Comparison of ENCODE assay signal across 1 cellular context in the genomic region with DNA sequence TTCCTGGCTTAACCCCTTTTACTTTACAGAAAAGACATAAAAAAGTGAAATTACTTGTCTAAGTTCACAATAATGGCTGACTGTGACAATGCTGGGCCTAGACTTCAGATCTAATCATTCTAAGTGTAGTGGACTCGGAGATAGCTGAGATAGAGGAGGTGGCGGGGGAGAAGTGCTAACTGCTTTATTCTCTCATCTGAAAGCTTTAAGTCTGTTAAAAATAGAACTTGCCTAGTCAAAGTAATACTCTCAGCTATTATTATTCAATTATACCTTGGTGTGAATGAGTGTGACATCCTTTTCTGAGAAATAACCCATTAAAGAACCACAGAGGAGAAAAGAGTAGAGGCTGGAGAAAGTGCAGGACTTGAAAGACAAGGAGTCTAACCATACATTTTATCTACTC.
TF ChIP-seq lines count a peak whose summit lies in the region.

No MANE protein-coding gene starts in this region.

TF ChIP-seq in GM12878, 131 proteins besides CTCF, POLR2A, EP300 and RAD21 (continued from another document):
- TF ChIP-seq, protein P1, sequence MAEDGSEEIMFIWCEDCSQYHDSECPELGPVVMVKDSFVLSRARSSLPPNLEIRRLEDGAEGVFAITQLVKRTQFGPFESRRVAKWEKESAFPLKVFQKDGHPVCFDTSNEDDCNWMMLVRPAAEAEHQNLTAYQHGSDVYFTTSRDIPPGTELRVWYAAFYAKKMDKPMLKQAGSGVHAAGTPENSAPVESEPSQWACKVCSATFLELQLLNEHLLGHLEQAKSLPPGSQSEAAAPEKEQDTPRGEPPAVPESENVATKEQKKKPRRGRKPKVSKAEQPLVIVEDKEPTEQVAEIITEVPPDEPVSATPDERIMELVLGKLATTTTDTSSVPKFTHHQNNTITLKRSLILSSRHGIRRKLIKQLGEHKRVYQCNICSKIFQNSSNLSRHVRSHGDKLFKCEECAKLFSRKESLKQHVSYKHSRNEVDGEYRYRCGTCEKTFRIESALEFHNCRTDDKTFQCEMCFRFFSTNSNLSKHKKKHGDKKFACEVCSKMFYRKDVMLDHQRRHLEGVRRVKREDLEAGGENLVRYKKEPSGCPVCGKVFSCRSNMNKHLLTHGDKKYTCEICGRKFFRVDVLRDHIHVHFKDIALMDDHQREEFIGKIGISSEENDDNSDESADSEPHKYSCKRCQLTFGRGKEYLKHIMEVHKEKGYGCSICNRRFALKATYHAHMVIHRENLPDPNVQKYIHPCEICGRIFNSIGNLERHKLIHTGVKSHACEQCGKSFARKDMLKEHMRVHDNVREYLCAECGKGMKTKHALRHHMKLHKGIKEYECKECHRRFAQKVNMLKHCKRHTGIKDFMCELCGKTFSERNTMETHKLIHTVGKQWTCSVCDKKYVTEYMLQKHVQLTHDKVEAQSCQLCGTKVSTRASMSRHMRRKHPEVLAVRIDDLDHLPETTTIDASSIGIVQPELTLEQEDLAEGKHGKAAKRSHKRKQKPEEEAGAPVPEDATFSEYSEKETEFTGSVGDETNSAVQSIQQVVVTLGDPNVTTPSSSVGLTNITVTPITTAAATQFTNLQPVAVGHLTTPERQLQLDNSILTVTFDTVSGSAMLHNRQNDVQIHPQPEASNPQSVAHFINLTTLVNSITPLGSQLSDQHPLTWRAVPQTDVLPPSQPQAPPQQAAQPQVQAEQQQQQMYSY (CRISPR knock-in tag; IDR thresholded peaks at IDR 0.05), result no peak
- TF ChIP-seq HDAC6 (IDR thresholded peaks at IDR 0.05; ENCODE audit: unreplicated experiment) (no peak), MEF2A (IDR thresholded peaks at IDR 0.05; ENCODE audit: insufficient read depth, low read depth, low read length) (peak; percentile 94), MEF2B (IDR thresholded peaks at IDR 0.05; ENCODE audit: partially characterized antibody, poor library complexity, severe bottlenecking) (peak; percentile 94), RCOR1 (conservative IDR thresholded peaks at IDR 0.05; ENCODE audit: low read depth, low read length) (no peak)
